24 cellular contexts compared by ENCODE assay signal in genomic region chr16:73504591-73504990, GRCh38.
"Had no signal": no experiment of that assay in that cellular context is flagged by ENCODE, and none has a peak within 500 bp of the region (broad histone marks: within the 10 kb centered on the region; RNA-seq: fewer than 3 reads in every experiment).

No MANE protein-coding gene starts in this region.

- H3K4me1 Mint-ChIP-seq: central memory CD8-positive, alpha-beta T cell; memory B cell; natural killer cell; stimulated activated naive B cell treated with anti-CD40 and anti-IgM and Interleukin-4, amounts not matched to agents 10 μg/mL and 1 μg/mL and 100 μg/mL, for 72 hours; stimulated activated naive CD8-positive, alpha-beta T cell treated with anti-CD3 and anti-CD28 coated beads, Interleukin-15, amount 100 ng/mL, for 72 hours had no signal

- ATAC-seq: esophagus mucosa; gastroesophageal sphincter; left lobe of liver; lower lobe of right lung; natural killer cell; pancreas; sciatic nerve; stimulated activated naive B cell treated with anti-CD40 and anti-IgM and Interleukin-4, amounts not matched to agents 10 μg/mL and 1 μg/mL and 100 μg/mL, for 72 hours; stimulated activated naive CD8-positive, alpha-beta T cell treated with anti-CD3 and anti-CD28 coated beads, Interleukin-15, amount 100 ng/mL, for 72 hours had no signal

- H3K4me1 ChIP-seq: gastroesophageal sphincter, lower lobe of right lung, pancreas, transverse colon had no signal

- H3K27me3 ChIP-seq: pancreas, transverse colon had no signal

- H3K4me3 ChIP-seq: gastroesophageal sphincter, lower lobe of right lung, pancreas, skin epidermis, thoracic aorta, transverse colon had no signal

- H3K27ac Mint-ChIP-seq: memory B cell; mesothelial cell of epicardium; natural killer cell; progenitor cell of endocrine pancreas; stimulated activated naive CD8-positive, alpha-beta T cell treated with anti-CD3 and anti-CD28 coated beads, Interleukin-15, amount 100 ng/mL, for 72 hours had no signal

- H3K36me3 Mint-ChIP-seq: memory B cell; mesothelial cell of epicardium; natural killer cell; stimulated activated naive B cell treated with anti-CD40 and anti-IgM and Interleukin-4, amounts not matched to agents 10 μg/mL and 1 μg/mL and 100 μg/mL, for 72 hours had no signal

- H3K27me3 Mint-ChIP-seq: central memory CD8-positive, alpha-beta T cell; memory B cell; stimulated activated naive B cell treated with anti-CD40 and anti-IgM and Interleukin-4, amounts not matched to agents 10 μg/mL and 1 μg/mL and 100 μg/mL, for 72 hours; stimulated activated naive CD8-positive, alpha-beta T cell treated with anti-CD3 and anti-CD28 coated beads, Interleukin-15, amount 100 ng/mL, for 72 hours had no signal

- H3K4me3 Mint-ChIP-seq: central memory CD8-positive, alpha-beta T cell; memory B cell; mesothelial cell of epicardium; natural killer cell; stimulated activated naive B cell treated with anti-CD40 and anti-IgM and Interleukin-4, amounts not matched to agents 10 μg/mL and 1 μg/mL and 100 μg/mL, for 72 hours; stimulated activated naive CD8-positive, alpha-beta T cell treated with anti-CD3 and anti-CD28 coated beads, Interleukin-15, amount 100 ng/mL, for 72 hours had no signal

- H3K36me3 ChIP-seq: gastroesophageal sphincter, lower lobe of right lung, pancreas, thoracic aorta, transverse colon had no signal

- DNase-seq: effector memory CD4-positive, alpha-beta T cell; glutamatergic neuron; hippocampal formation; kidney glomerular epithelial cell; lower lobe of right lung; natural killer cell; occipital lobe; pancreas; retina; stimulated activated CD4-positive, alpha-beta T cell treated with anti-CD3 and anti-CD28 coated beads, Interleukin-2, amount 100 ng/mL, for 24 hours; stimulated activated CD4-positive, alpha-beta T cell treated with anti-CD3 and anti-CD28 coated beads, Interleukin-4, amount 100 ng/mL, for 4 hours; stimulated activated naive B cell treated with anti-CD40 and anti-IgM and Interleukin-4, amounts not matched to agents 10 μg/mL and 1 μg/mL and 100 μg/mL, for 72 hours; stimulated activated naive CD8-positive, alpha-beta T cell treated with anti-CD3 and anti-CD28 coated beads, Interleukin-15, amount 100 ng/mL, for 72 hours; transverse colon had no signal

- H3K9me3 ChIP-seq: gastroesophageal sphincter, lower lobe of right lung, pancreas, thoracic aorta, transverse colon had no signal

- H3K27ac ChIP-seq: gastroesophageal sphincter, lower lobe of right lung, pancreas, skin epidermis, thoracic aorta, transverse colon had no signal

- H3K9me3 Mint-ChIP-seq: mesothelial cell of epicardium had no signal
